10 cellular contexts compared by ENCODE assay signal in the genomic region with DNA sequence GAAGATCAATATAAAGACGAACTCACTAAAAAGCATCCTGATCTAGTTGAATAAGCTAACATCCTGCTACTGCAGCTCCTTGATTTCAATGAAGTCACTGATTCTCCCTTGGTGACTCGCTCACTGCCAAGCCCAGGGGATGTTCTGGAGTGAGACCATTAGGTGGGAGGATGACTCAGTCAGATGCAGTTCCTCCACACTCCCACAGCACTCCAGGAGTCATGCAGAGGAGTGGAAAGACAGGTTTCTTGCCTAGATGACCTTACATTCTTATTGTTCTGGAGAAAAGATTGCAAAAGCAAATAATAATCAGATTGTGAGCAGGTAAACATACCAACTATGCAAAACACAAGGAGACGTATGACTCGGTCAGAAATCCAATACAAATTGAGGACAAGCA. TPM values are rescaled to one million over a fixed set of nuclear protein-coding genes. Genes with fewer than 3 reads are reported as not detected.
DNase-seq lines count a peak whose midpoint lies in the region; ATAC-seq, FAIRE-seq and TF ChIP-seq lines count a peak whose summit lies in the region.
"Had no signal": no experiment of that assay in that cellular context is flagged by ENCODE, and none has a peak within 500 bp of the region (broad histone marks: within the 10 kb centered on the region; RNA-seq: fewer than 3 reads in every experiment).

No MANE protein-coding gene starts in this region.

- no peak overlapping the region for H2AFZ ChIP-seq in OCI-LY7 (ENCODE audit: low read length)

- no peak overlapping the region for H3K4me3 ChIP-seq in CD8-positive, alpha-beta T cell (ENCODE audit: low read depth, low read length)
- H3K4me3 ChIP-seq in cardiac fibroblast (replicated peaks in 1 of 2; ENCODE audit: low read depth in 2 of 2, low read length in 2 of 2) (no peak overlapping the region), pancreas (no peak overlapping the region), OCI-LY7 (ENCODE audit: low read depth, low read length, poor library complexity, severe bottlenecking) (no peak overlapping the region), right atrium auricular region (no peak overlapping the region)
- H3K4me3 ChIP-seq: adrenal gland had no signal

- H3K27me3 Mint-ChIP-seq in CD8-positive, alpha-beta T cell (ENCODE audit: low read depth), result no peaks in the 10 kb centered on the region

- H3K9me2 ChIP-seq in OCI-LY7 (ENCODE audit: insufficient read depth, low read length), result no peaks in the 10 kb centered on the region

- H3K4me1 Mint-ChIP-seq in CD8-positive, alpha-beta T cell (ENCODE audit: low read depth), result peaks cover 79% of the 10 kb centered on the region

- 22 to 34% methylated on average over 4 of the region's 4 CpGs for WGBS in pancreas, 2 donors

- no peak overlapping the region for H3K4me2 ChIP-seq in OCI-LY7 (ENCODE audit: low read length)

- peaks cover 56% of the 10 kb centered on the region for H3K36me3 Mint-ChIP-seq in CD8-positive, alpha-beta T cell

- intact Hi-C loops in CD8-positive, alpha-beta T cell (cut with DNase I, micrococcal nuclease), result no loop called here
- intact Hi-C loops in pancreas (cut with DNase I) (no loop called here), OCI-LY7 (cut with micrococcal nuclease; ENCODE audit: unreplicated experiment) (no loop called here)

- H3K4me1 ChIP-seq in CD8-positive, alpha-beta T cell (ENCODE audit: insufficient read depth, low read length), result peaks cover 49% of the 10 kb centered on the region
- peaks cover 0 to 8% (median 5%) of the 10 kb centered on the region in 3 donors for H3K4me1 ChIP-seq in pancreas
- no peaks in the 10 kb centered on the region for H3K4me1 ChIP-seq in OCI-LY7 (ENCODE audit: insufficient read depth, low read length, poor library complexity, severe bottlenecking)
- H3K4me1 ChIP-seq in right atrium auricular region, result no peaks in the 10 kb centered on the region
- H3K4me1 ChIP-seq: adrenal gland had no signal

- no peaks in the 10 kb centered on the region for H3K27me3 ChIP-seq in CD8-positive, alpha-beta T cell (ENCODE audit: insufficient read depth, low read length)
- H3K27me3 ChIP-seq in pancreas, result no peaks in the 10 kb centered on the region
- no peaks in the 10 kb centered on the region for H3K27me3 ChIP-seq in right atrium auricular region
- H3K27me3 ChIP-seq: adrenal gland had no signal

- no peaks in the 10 kb centered on the region for H3K79me2 ChIP-seq in OCI-LY7 (ENCODE audit: insufficient read depth, low read depth, low read length)

- DNase-seq in CD8-positive, alpha-beta T cell, result no peak
- peak; percentile 13 for DNase-seq in HuH-7.5 (ENCODE audit: low spot score)
- DNase-seq in cardiac fibroblast (ENCODE audit: low read depth in 2 of 2), result peak; percentile 32 to 72
- peak in 4 of 6 donors; percentile 51 to 62 (median 57) for DNase-seq in pancreas
- no peak for DNase-seq in OCI-LY7 (ENCODE audit: low spot score)
- DNase-seq in retina, result no peak
- no peak for DNase-seq in right atrium auricular region (ENCODE audit: low spot score)
- DNase-seq: NCI-H187 treated with DMSO at 0.1 percent for 48 hours had no signal

- TF ChIP-seq CTCF in CD8-positive, alpha-beta T cell (IDR thresholded peaks at IDR 0.05), result no peak
- no peak for TF ChIP-seq CTCF in cardiac fibroblast (IDR thresholded peaks at IDR 0.05; ENCODE audit: low read depth, low read length)
- no peak for TF ChIP-seq CTCF in pancreas (IDR thresholded peaks at IDR 0.05)
- no peak for TF ChIP-seq CTCF in OCI-LY7 (conservative IDR thresholded peaks at IDR 0.05; ENCODE audit: low read length)
- TF ChIP-seq CTCF in right atrium auricular region (IDR thresholded peaks at IDR 0.05), result no peak

- no peaks in the 10 kb centered on the region for H3K9me3 ChIP-seq in CD8-positive, alpha-beta T cell (ENCODE audit: low read length)
- H3K9me3 ChIP-seq in pancreas (no peaks in the 10 kb centered on the region), OCI-LY7 (ENCODE audit: low read length) (no peaks in the 10 kb centered on the region), right atrium auricular region (no peaks in the 10 kb centered on the region)
- H3K9me3 ChIP-seq: adrenal gland had no signal

- no peaks in the 10 kb centered on the region for H3K36me3 ChIP-seq in CD8-positive, alpha-beta T cell (ENCODE audit: insufficient read depth, low read length)
- H3K36me3 ChIP-seq in pancreas, result no peaks in the 10 kb centered on the region
- H3K36me3 ChIP-seq in OCI-LY7 (ENCODE audit: insufficient read depth, low read length), result no peaks in the 10 kb centered on the region
- no peaks in the 10 kb centered on the region for H3K36me3 ChIP-seq in right atrium auricular region
- H3K36me3 ChIP-seq: adrenal gland had no signal

- no peaks in the 10 kb centered on the region for H4K20me1 ChIP-seq in OCI-LY7 (ENCODE audit: insufficient read depth, low read length)

- CTCF ChIA-PET in CD8-positive, alpha-beta T cell (lab: Charles Lee), result interaction anchor here (0.6 to 1.5 kb wide), 4 partner anchors 12 to 671 kb away, joined by 3 to 8 read pairs (median 4); a partner anchor contains a TSS
- CTCF ChIA-PET in OCI-LY7 (lab: Charles Lee; ENCODE audit: unreplicated experiment), result no interaction called here

- no peak for ATAC-seq in CD8-positive, alpha-beta T cell
- peak; percentile 92 to 95 (median 93) for ATAC-seq in pancreas
- no peak for ATAC-seq in GM18907 (IDR thresholded peaks at IDR 0.05; ENCODE audit: unreplicated experiment)

- no peak for FAIRE-seq in pancreas (lab: Jason Lieb, UNC)

- no peaks in the 10 kb centered on the region for H3K9me3 Mint-ChIP-seq in CD8-positive, alpha-beta T cell

- no peak overlapping the region for H3K27ac ChIP-seq in CD8-positive, alpha-beta T cell (ENCODE audit: low read depth, low read length)
- peak overlapping the region in 1 of 4 donors; percentile 53 for H3K27ac ChIP-seq in pancreas
- H3K27ac ChIP-seq in OCI-LY7 (ENCODE audit: low read depth, low read length, poor library complexity, severe bottlenecking), result no peak overlapping the region
- H3K27ac ChIP-seq in right atrium auricular region, result no peak overlapping the region
- H3K27ac ChIP-seq: adrenal gland had no signal

- peak overlapping the region; percentile 80 for H3K27ac Mint-ChIP-seq in CD8-positive, alpha-beta T cell

- no peak overlapping the region for H3K4me3 Mint-ChIP-seq in CD8-positive, alpha-beta T cell

- no TSS peak for BruUV-seq in OCI-LY7 (replicated peaks; lab: Mats Ljungman, UMichigan)

- POLR2A ChIA-PET in CD8-positive, alpha-beta T cell (lab: Charles Lee), result interaction anchor here (0.6 to 1.0 kb wide), 3 partner anchors 13 to 200 kb away, joined by 3 to 5 read pairs (median 3); no protein-coding TSS in a partner anchor
- POLR2A ChIA-PET in OCI-LY7 (lab: Charles Lee), result interaction anchor here (0.7 kb wide), 1 partner anchor 72 kb away, joined by 4 read pairs; no protein-coding TSS in a partner anchor

RNA-seq across cellular contexts. Expression of a gene that starts 15.3 kb away (rescaled TPM):
- 1 to 10 TPM; 6.4 to 6.8 TPM for total RNA-seq in CD8-positive, alpha-beta T cell
- total RNA-seq in pancreas (1 to 10 TPM; 1.5 to 6.4 (median 2.8) TPM), OCI-LY7 (2022) (not detected in 2 replicates), right atrium auricular region (under 1 TPM; 0.20 to 0.41 TPM)
- 1 to 10 TPM; 1.7 to 3.2 TPM for polyA plus RNA-seq in pancreas
- not detected in 2 replicates for total RNA-seq in OCI-LY7 (2014; rRNA removed; shearing (Covaris generic))

Comparison
In these comparisons a context has a peak if more than half of its experiments do, and no peak if none do; other contexts are left out.
1. ATAC-seq: peak in pancreas (4 of 4); none in CD8-positive, alpha-beta T cell (single experiment) and GM18907 (single experiment).
2. DNase-seq: peak in HuH-7.5 (single experiment), cardiac fibroblast (2 of 2) and pancreas (4 of 6); none in CD8-positive, alpha-beta T cell (0 of 7), OCI-LY7 (single experiment), retina (single experiment) and right atrium auricular region (single experiment).